Comparison of ENCODE assay signal across 15 cellular contexts in the genomic region with DNA sequence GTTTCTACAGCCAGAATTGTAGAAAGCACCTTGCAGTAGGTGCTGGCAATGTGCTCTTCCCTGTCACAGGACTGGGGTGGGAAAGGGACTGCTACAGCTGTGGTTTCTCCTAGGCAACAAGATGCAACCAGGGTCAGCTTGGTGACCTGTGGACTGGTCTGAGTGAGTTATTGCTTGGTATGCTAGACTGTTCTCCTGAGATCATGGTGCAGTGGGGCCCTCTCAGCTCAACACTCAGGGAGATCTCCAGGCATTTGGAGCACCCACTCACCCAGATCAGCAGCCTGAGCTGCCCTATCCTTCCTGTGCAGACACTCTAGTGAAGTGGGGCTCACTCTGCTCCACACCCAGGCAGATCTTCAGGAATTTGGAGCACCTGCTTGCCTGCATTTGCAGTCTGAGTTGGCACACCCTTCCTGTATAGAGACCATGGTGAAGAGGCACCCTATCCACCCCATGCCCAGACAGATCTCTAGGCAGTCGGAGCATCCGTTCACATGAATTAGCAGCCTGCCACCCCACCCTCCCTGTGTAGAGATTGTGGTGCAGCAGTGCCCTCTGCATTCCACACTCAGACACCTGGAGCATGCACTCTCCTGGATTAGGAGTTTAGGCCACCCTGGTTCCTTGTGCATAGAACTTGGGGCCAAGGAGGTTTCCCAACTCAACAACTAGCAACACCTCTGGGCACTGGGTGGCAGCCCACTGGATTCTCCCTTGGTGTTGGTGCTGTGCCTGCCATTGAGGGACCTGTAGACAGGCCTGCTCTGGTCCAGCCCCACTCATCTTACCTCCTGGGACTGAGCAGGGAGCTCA. TPM values are rescaled to one million over a fixed set of nuclear protein-coding genes. Genes with fewer than 3 reads are reported as not detected.
"Had no signal": no experiment of that assay in that cellular context is flagged by ENCODE, and none has a peak within 500 bp of the region (broad histone marks: within the 10 kb centered on the region; RNA-seq: fewer than 3 reads in every experiment).

No MANE protein-coding gene starts in this region.

- DNase-seq: activated CD4-positive, alpha-beta T cell treated with anti-CD3 and anti-CD28 coated beads, Interleukin-2, amount 10 ng/mL, durations not matched to agents 7 days and 5 days; activated naive CD4-positive, alpha-beta T cell treated with Interleukin-2 at 50 U/mL for 16 hours; aorta; cerebellar nuclear complex; left ventricle myocardium superior; sigmoid colon; spleen had no signal

- H3K27ac ChIP-seq: gastroesophageal sphincter, prostate gland, sigmoid colon, spleen, suprapubic skin had no signal

- H3K4me3 ChIP-seq: gastroesophageal sphincter, prostate gland, sigmoid colon, spleen, suprapubic skin had no signal

- H3K9me3 Mint-ChIP-seq: stimulated activated naive CD8-positive, alpha-beta T cell treated with anti-CD3 and anti-CD28 coated beads, Interleukin-15, Interleukin-2, amounts not matched to agents 100 ng/mL and 50 ng/mL, for 24 hours had no signal

- H3K36me3 ChIP-seq: gastroesophageal sphincter, prostate gland, sigmoid colon, spleen, suprapubic skin had no signal

- FAIRE-seq: islet of Langerhans had no signal

- H3K27me3 ChIP-seq: sigmoid colon, suprapubic skin had no signal

- ATAC-seq: gastroesophageal sphincter, left ventricle myocardium superior had no signal

- H3K27ac Mint-ChIP-seq: activated CD4-positive, alpha-beta T cell treated with anti-CD3 and anti-CD28 coated beads, Interleukin-2, amount 10 ng/mL, durations not matched to agents 7 days and 5 days; nephron; stimulated activated naive CD8-positive, alpha-beta T cell treated with anti-CD3 and anti-CD28 coated beads, Interleukin-15, Interleukin-2, amounts not matched to agents 100 ng/mL and 50 ng/mL, for 24 hours; T-helper 2 cell treated with Interferon-gamma antibody and Interleukin-4, amounts not matched to agents 5 μg/mL and 100 μg/mL, for 36 hours had no signal

- H3K9me3 ChIP-seq: prostate gland, sigmoid colon, suprapubic skin had no signal

- H3K4me1 ChIP-seq: gastroesophageal sphincter, prostate gland, sigmoid colon, spleen, suprapubic skin had no signal

- H3K4me3 Mint-ChIP-seq: activated CD4-positive, alpha-beta T cell treated with anti-CD3 and anti-CD28 coated beads, Interleukin-2, amount 10 ng/mL, durations not matched to agents 7 days and 5 days; nephron; stimulated activated naive CD8-positive, alpha-beta T cell treated with anti-CD3 and anti-CD28 coated beads, Interleukin-15, Interleukin-2, amounts not matched to agents 100 ng/mL and 50 ng/mL, for 24 hours; T-helper 2 cell treated with Interferon-gamma antibody and Interleukin-4, amounts not matched to agents 5 μg/mL and 100 μg/mL, for 36 hours had no signal

RNA-seq across cellular contexts. Expression of a gene that starts 3.8 kb away (rescaled TPM):
- total RNA-seq: epithelial cell of proximal tubule had no signal
